13 cellular contexts compared by ENCODE assay signal in genomic region chr4:95835672-95836071, GRCh38. TPM values are rescaled to one million over a fixed set of nuclear protein-coding genes. Genes with fewer than 3 reads are reported as not detected.
DNase-seq lines count a peak whose midpoint lies in the region; TF ChIP-seq lines count a peak whose summit lies in the region.
"Had no signal": no experiment of that assay in that cellular context is flagged by ENCODE, and none has a peak within 500 bp of the region (broad histone marks: within the 10 kb centered on the region; RNA-seq: fewer than 3 reads in every experiment).

No MANE protein-coding gene starts in this region.

- H3K27ac Mint-ChIP-seq in endodermal cell: no peak overlapping the region

- H3K27me3 ChIP-seq in endodermal cell (ENCODE audit: control insufficient read depth, insufficient read depth, low read length, poor library complexity, severe bottlenecking) (no peaks in the 10 kb centered on the region), stomach (no peaks in the 10 kb centered on the region)
- H3K27me3 ChIP-seq: Peyer's patch had no signal

- H3K27ac ChIP-seq in endodermal cell (ENCODE audit: low read depth, low read length): no peak overlapping the region
- H3K27ac ChIP-seq in stomach: no peak overlapping the region
- H3K27ac ChIP-seq: GM23248, Peyer's patch, prostate gland had no signal

- no peaks in the 10 kb centered on the region for H3K4me1 ChIP-seq in endodermal cell (ENCODE audit: control insufficient read depth, insufficient read depth, low read length)
- H3K4me1 ChIP-seq in stomach: no peaks in the 10 kb centered on the region
- H3K4me1 ChIP-seq: Peyer's patch, prostate gland had no signal

- H3K4me3 ChIP-seq in endodermal cell (ENCODE audit: low read length): no peak overlapping the region
- H3K4me3 ChIP-seq in stomach: no peak overlapping the region
- H3K4me3 ChIP-seq: GM23248, Peyer's patch, prostate gland had no signal

- H3K9me3 Mint-ChIP-seq in endodermal cell: no peaks in the 10 kb centered on the region

- H3K9me3 ChIP-seq in endodermal cell (ENCODE audit: control insufficient read depth, low read length): no peaks in the 10 kb centered on the region
- peaks cover 0 to 10% (median 0%) of the 10 kb centered on the region in 4 donors for H3K9me3 ChIP-seq in stomach
- H3K9me3 ChIP-seq: Peyer's patch, prostate gland had no signal

- no peak for TF ChIP-seq EP300 in stomach (IDR thresholded peaks at IDR 0.05)

- peak in 2 of 3 experiments; percentile 2 to 40 for DNase-seq in NCI-H1417 (lab: John Stamatoyannopoulos, UW)
- DNase-seq in NCI-H1417 treated with DMSO at 0.1 percent for 48 hours (lab: John Stamatoyannopoulos, UW): no peak
- DNase-seq in NCI-H69 (lab: John Stamatoyannopoulos, UW): peak; percentile 16
- peak; percentile 69 for DNase-seq in endodermal cell
- DNase-seq in renal cortical epithelial cell (ENCODE audit: low read depth): peak; percentile 16
- no peak for DNase-seq in NCI-H2107 (lab: John Stamatoyannopoulos, UW)
- DNase-seq in islet precursor cell: no peak
- no peak for DNase-seq in stomach
- DNase-seq: GM23248, Peyer's patch had no signal

- H3K4me3 Mint-ChIP-seq in endodermal cell: no peak overlapping the region

- intact Hi-C loops in stomach (cut with DNase I; ENCODE audit: low total_unique reads): no loop called here

- TF ChIP-seq POLR2A in stomach (IDR thresholded peaks at IDR 0.05): no peak

- H3K36me3 Mint-ChIP-seq in endodermal cell (ENCODE audit: low read depth): no peaks in the 10 kb centered on the region

- H3K4me1 Mint-ChIP-seq in endodermal cell: peaks cover 9% of the 10 kb centered on the region

- 54 to 89% methylated on average over 1 to 3 of the region's 3 CpGs for WGBS in endodermal cell (ENCODE audit: insufficient coverage in 1 of 2, insufficient read length in 1 of 2), 2 experiments
- WGBS in stomach, 5 donors: 23 to 39% (median 35%) methylated on average over 3 of the region's 3 CpGs

- no peak overlapping the region for H3K9ac ChIP-seq in endodermal cell (ENCODE audit: extremely low read depth, low read length, poor library complexity, severe bottlenecking)
- H3K9ac ChIP-seq: GM23248 had no signal

- H3K27me3 Mint-ChIP-seq in endodermal cell (ENCODE audit: insufficient read depth): no peaks in the 10 kb centered on the region

- no peaks in the 10 kb centered on the region for H3K36me3 ChIP-seq in endodermal cell (ENCODE audit: control insufficient read depth, insufficient read depth, low read length)
- H3K36me3 ChIP-seq in stomach: no peaks in the 10 kb centered on the region
- H3K36me3 ChIP-seq: Peyer's patch, prostate gland had no signal

- TF ChIP-seq CTCF in endodermal cell (conservative IDR thresholded peaks at IDR 0.05) (peak; percentile 85), stomach (IDR thresholded peaks at IDR 0.05) (no peak)

RNA-seq across cellular contexts. Expression of gene PDHA2, which starts 4.2 kb away (rescaled TPM):
- total RNA-seq in endodermal cell (not detected), renal cortical epithelial cell (not detected in 2 replicates), stomach (not detected)
- polyA plus RNA-seq in endodermal cell (2013, experiment 1 of 2): not detected
- not detected for polyA plus RNA-seq in endodermal cell (2013, experiment 2 of 2)
- polyA plus RNA-seq in stomach: not detected
- total RNA-seq: activated CD8-positive, alpha-beta memory T cell treated with anti-CD3 and anti-CD28 coated beads for 36 hours; cardiac septum; GM23248; Peyer's patch had no signal
- polyA plus RNA-seq: GM23248 had no signal

Comparison
In these comparisons a context has a peak if more than half of its experiments do, and no peak if none do; other contexts are left out.
1. DNase-seq: peak in NCI-H1417 (2 of 3), NCI-H69 (single experiment), endodermal cell (single experiment) and renal cortical epithelial cell (single experiment); none in NCI-H1417 treated with DMSO at 0.1 percent for 48 hours (single experiment), NCI-H2107 (single experiment), islet precursor cell (single experiment) and stomach (single experiment).